In genomic region chr2:182522428-182522896, GRCh38 we compare ENCODE assay signal across 11 cellular contexts.
DNase-seq lines count a peak whose midpoint lies in the region; ATAC-seq, FAIRE-seq and TF ChIP-seq lines count a peak whose summit lies in the region.
"Had no signal": no experiment of that assay in that cellular context is flagged by ENCODE, and none has a peak within 500 bp of the region (broad histone marks: within the 10 kb centered on the region; RNA-seq: fewer than 3 reads in every experiment).

No MANE protein-coding gene starts in this region.

- no peaks in the 10 kb centered on the region for H4K20me1 ChIP-seq in Loucy (ENCODE audit: insufficient read depth, low read length, poor library complexity, severe bottlenecking)
- no peaks in the 10 kb centered on the region for H4K20me1 ChIP-seq in astrocyte (ENCODE audit: insufficient read depth, low read length)

- no peak overlapping the region for H3K27ac ChIP-seq in astrocyte (ENCODE audit: low read depth, low read length)
- H3K27ac ChIP-seq: pancreas, SJSA1 had no signal

- ATAC-seq in HG03095 (IDR thresholded peaks at IDR 0.05; ENCODE audit: unreplicated experiment) (no peak), T-helper 17 cell (no peak), GM19324 (IDR thresholded peaks at IDR 0.05; ENCODE audit: low FRiP score, unreplicated experiment) (no peak)

- H3K9ac ChIP-seq in Loucy (ENCODE audit: low read depth, low read length, poor library complexity, severe bottlenecking) (peak overlapping the region; percentile 57), astrocyte (ENCODE audit: low read length) (no peak overlapping the region)

- H2AFZ ChIP-seq in Loucy (ENCODE audit: low read length) (peak overlapping the region; percentile 72), astrocyte (ENCODE audit: low read depth, low read length) (peak overlapping the region; percentile 55)

- H3F3A ChIP-seq in Loucy (ENCODE audit: low read depth): peaks cover 6% of the 10 kb centered on the region; the same call in 1 of the 2 replicates

- peak overlapping the region; percentile 82 for H3K4me2 ChIP-seq in Loucy (ENCODE audit: low read depth, low read length, poor library complexity, severe bottlenecking)
- H3K4me2 ChIP-seq in astrocyte (ENCODE audit: low read length): peak overlapping the region; percentile 68

- no peaks in the 10 kb centered on the region for H3K9me2 ChIP-seq in Loucy (replicated peaks; ENCODE audit: low read depth, low read length)

- no peaks in the 10 kb centered on the region for H3K27me3 ChIP-seq in Loucy (ENCODE audit: insufficient read depth, low read length, poor library complexity, severe bottlenecking)
- no peaks in the 10 kb centered on the region for H3K27me3 ChIP-seq in astrocyte (ENCODE audit: insufficient read depth, low read length)
- H3K27me3 ChIP-seq: pancreas, SJSA1 had no signal

- H3K4me3 Mint-ChIP-seq in astrocyte (ENCODE audit: unreplicated experiment) (no peak overlapping the region), T-helper 17 cell (no peak overlapping the region)
- H3K4me3 Mint-ChIP-seq: CD8-positive, alpha-beta memory T cell had no signal

- H3K27me3 Mint-ChIP-seq in astrocyte (ENCODE audit: low read depth, unreplicated experiment): no peaks in the 10 kb centered on the region
- no peaks in the 10 kb centered on the region for H3K27me3 Mint-ChIP-seq in T-helper 17 cell
- H3K27me3 Mint-ChIP-seq: CD8-positive, alpha-beta memory T cell had no signal

- H3K9me3 ChIP-seq in Loucy (ENCODE audit: insufficient read depth, low read depth, low read length) (no peaks in the 10 kb centered on the region), astrocyte (ENCODE audit: insufficient read depth, low read depth, low read length) (no peaks in the 10 kb centered on the region), T-helper 17 cell (ENCODE audit: control insufficient read depth, low read length, poor library complexity, severe bottlenecking) (no peaks in the 10 kb centered on the region)
- H3K9me3 ChIP-seq: pancreas, SJSA1 had no signal

- H3K4me3 ChIP-seq in AG09309 (ENCODE audit: control insufficient read depth, low read depth, low read length) (no peak overlapping the region), Loucy (ENCODE audit: low read length, poor library complexity, severe bottlenecking) (peak overlapping the region; percentile 67), astrocyte (ENCODE audit: insufficient read depth, low read depth, low read length) (no peak overlapping the region)
- H3K4me3 ChIP-seq: pancreas, SJSA1 had no signal

- H3K36me3 Mint-ChIP-seq in astrocyte (ENCODE audit: low read depth, unreplicated experiment): no peaks in the 10 kb centered on the region
- no peaks in the 10 kb centered on the region for H3K36me3 Mint-ChIP-seq in T-helper 17 cell (ENCODE audit: low read depth)
- H3K36me3 Mint-ChIP-seq: CD8-positive, alpha-beta memory T cell had no signal

- H3K79me2 ChIP-seq in Loucy (ENCODE audit: insufficient read depth, low read length) (no peaks in the 10 kb centered on the region), astrocyte (ENCODE audit: insufficient read depth, low read length) (no peaks in the 10 kb centered on the region)

- DNase-seq in AG09309 (ENCODE audit: low read depth) (peak; percentile 31), astrocyte (ENCODE audit: low read depth) (peak; percentile 73), lung microvascular endothelial cell (ENCODE audit: low read depth in 2 of 2) (peak; percentile 60 to 83), T-helper 17 cell (no peak), mesenteric fat pad (ENCODE audit: low spot score) (no peak)
- DNase-seq: CD8-positive, alpha-beta memory T cell; pancreas had no signal

- no peaks in the 10 kb centered on the region for H3K9me3 Mint-ChIP-seq in astrocyte (ENCODE audit: unreplicated experiment)

- H3K36me3 ChIP-seq in Loucy (ENCODE audit: insufficient read depth, low read length) (no peaks in the 10 kb centered on the region), astrocyte (ENCODE audit: insufficient read depth, low read length) (no peaks in the 10 kb centered on the region)
- H3K36me3 ChIP-seq: pancreas, SJSA1 had no signal

- TF ChIP-seq CTCF in AG09309 (IDR thresholded peaks at IDR 0.05; ENCODE audit: control insufficient read depth, insufficient read depth, low read depth, low read length, missing control alignments): no peak
- TF ChIP-seq CTCF in Loucy (conservative IDR thresholded peaks at IDR 0.05; ENCODE audit: low read length): no peak
- TF ChIP-seq CTCF in astrocyte (IDR thresholded peaks at IDR 0.05; ENCODE audit: insufficient read depth, low read depth, low read length): no peak

- H3K27ac Mint-ChIP-seq in astrocyte (ENCODE audit: unreplicated experiment) (no peak overlapping the region), T-helper 17 cell (no peak overlapping the region)
- H3K27ac Mint-ChIP-seq: CD8-positive, alpha-beta memory T cell had no signal

- H3K4me1 ChIP-seq in Loucy (ENCODE audit: insufficient read depth, low read length, poor library complexity, severe bottlenecking) (peaks cover 29% of the 10 kb centered on the region), astrocyte (ENCODE audit: insufficient read depth, low read length) (no peaks in the 10 kb centered on the region)
- H3K4me1 ChIP-seq: pancreas, SJSA1 had no signal

- FAIRE-seq in astrocyte (lab: Jason Lieb, UNC): no peak
- FAIRE-seq: pancreas had no signal

- H3K4me1 Mint-ChIP-seq in astrocyte (ENCODE audit: low read depth, unreplicated experiment): peaks cover 12% of the 10 kb centered on the region
- H3K4me1 Mint-ChIP-seq in T-helper 17 cell: peaks cover 2% of the 10 kb centered on the region
- H3K4me1 Mint-ChIP-seq: CD8-positive, alpha-beta memory T cell had no signal

Comparison
In these comparisons a context has a peak if more than half of its experiments do, and no peak if none do; other contexts are left out.
1. DNase-seq: peak in AG09309 (single experiment), astrocyte (single experiment) and lung microvascular endothelial cell (2 of 2); none in T-helper 17 cell (0 of 3) and mesenteric fat pad (single experiment).